In genomic region chr18:55778731-55779460, GRCh38 we compare ENCODE assay signal across 8 cellular contexts.
A peak's percentile ranks its signal among the peaks of the same experiment; 100 is the strongest.
DNase-seq lines count a peak whose midpoint lies in the region; ATAC-seq and TF ChIP-seq lines count a peak whose summit lies in the region.

No MANE protein-coding gene starts in this region.

- H3K36me3 ChIP-seq in BJ (ENCODE audit: control insufficient read depth, insufficient read depth, low read length) (no peaks in the 10 kb centered on the region), parathyroid adenoma (ENCODE audit: control insufficient read depth, insufficient read depth, low read length) (no peaks in the 10 kb centered on the region)

- H3K4me1 Mint-ChIP-seq in activated CD4-positive, alpha-beta memory T cell treated with anti-CD3 and anti-CD28 coated beads, Interleukin-2, amount 10 ng/mL, durations not matched to agents 7 days and 5 days = peaks cover 1% of the 10 kb centered on the region

- peak overlapping the region; percentile 72 for H2AFZ ChIP-seq in parathyroid adenoma

- no peaks in the 10 kb centered on the region for H3K4me1 ChIP-seq in parathyroid adenoma

- peaks cover 38% of the 10 kb centered on the region for H3K27me3 Mint-ChIP-seq in activated CD4-positive, alpha-beta memory T cell treated with anti-CD3 and anti-CD28 coated beads, Interleukin-2, amount 10 ng/mL, durations not matched to agents 7 days and 5 days

- H3K79me2 ChIP-seq in parathyroid adenoma = no peaks in the 10 kb centered on the region

- H3K9ac ChIP-seq in parathyroid adenoma = no peak overlapping the region

- H3K36me3 Mint-ChIP-seq in activated CD4-positive, alpha-beta memory T cell treated with anti-CD3 and anti-CD28 coated beads, Interleukin-2, amount 10 ng/mL, durations not matched to agents 7 days and 5 days (ENCODE audit: low read depth) = no peaks in the 10 kb centered on the region

- H3K4me3 Mint-ChIP-seq in activated CD4-positive, alpha-beta memory T cell treated with anti-CD3 and anti-CD28 coated beads, Interleukin-2, amount 10 ng/mL, durations not matched to agents 7 days and 5 days = no peak overlapping the region

- H3K27me3 ChIP-seq in BJ (ENCODE audit: control insufficient read depth, insufficient read depth, low read length) (no peaks in the 10 kb centered on the region), parathyroid adenoma (ENCODE audit: control insufficient read depth, insufficient read depth, low read length) (no peaks in the 10 kb centered on the region)

- no peaks in the 10 kb centered on the region for H3K9me3 Mint-ChIP-seq in activated CD4-positive, alpha-beta memory T cell treated with anti-CD3 and anti-CD28 coated beads, Interleukin-2, amount 10 ng/mL, durations not matched to agents 7 days and 5 days

- H3K27ac Mint-ChIP-seq in activated CD4-positive, alpha-beta memory T cell treated with anti-CD3 and anti-CD28 coated beads, Interleukin-2, amount 10 ng/mL, durations not matched to agents 7 days and 5 days = no peak overlapping the region

- ATAC-seq in HG02870 (IDR thresholded peaks at IDR 0.05; ENCODE audit: unreplicated experiment) = peak; percentile 42
- no peak for ATAC-seq in GM19467 (IDR thresholded peaks at IDR 0.05; ENCODE audit: unreplicated experiment)

- H3K4me3 ChIP-seq in BJ (ENCODE audit: low read depth, low read length) (peak overlapping the region; percentile 73), fibroblast of villous mesenchyme (ENCODE audit: low read depth, low read length) (peak overlapping the region; percentile 73), parathyroid adenoma (ENCODE audit: low read depth, low read length) (peak overlapping the region; percentile 45)

- TF ChIP-seq CTCF in BJ (IDR thresholded peaks at IDR 0.05; ENCODE audit: insufficient read depth, low read depth, low read length) (no peak), fibroblast of villous mesenchyme (IDR thresholded peaks at IDR 0.05; ENCODE audit: insufficient read depth, low read depth, low read length) (no peak), parathyroid adenoma (IDR thresholded peaks at IDR 0.05) (no peak)

- CTCF ChIA-PET in BJ (lab: Yijun Ruan, JAX) = interaction anchor here (0.6 to 3.2 kb wide), 8 partner anchors 10 to 683 kb away, joined by 3 to 15 read pairs (median 3); no protein-coding TSS in a partner anchor
- CTCF ChIA-PET in activated CD4-positive, alpha-beta memory T cell treated with anti-CD3 and anti-CD28 coated beads, Interleukin-2, amount 10 ng/mL, durations not matched to agents 7 days and 5 days (lab: Charles Lee) = no interaction called here

- POLR2A ChIA-PET in BJ (lab: Charles Lee) = interaction anchor here (0.7 kb wide), 1 partner anchor 10 kb away, joined by 3 read pairs; no protein-coding TSS in a partner anchor
- POLR2A ChIA-PET in activated CD4-positive, alpha-beta memory T cell treated with anti-CD3 and anti-CD28 coated beads, Interleukin-2, amount 10 ng/mL, durations not matched to agents 7 days and 5 days (lab: Charles Lee) = no interaction called here

- DNase-seq in BJ (ENCODE audit: low read depth) (no peak), SKM-1 (lab: John Stamatoyannopoulos, UW; ENCODE audit: unreplicated experiment) (peak; percentile 72), fibroblast of villous mesenchyme (ENCODE audit: low read depth) (peak; percentile 34), NCI-H2029 (lab: John Stamatoyannopoulos, UW) (no peak)
- DNase-seq in activated CD4-positive, alpha-beta memory T cell treated with anti-CD3 and anti-CD28 coated beads, Interleukin-2, amount 10 ng/mL, durations not matched to agents 7 days and 5 days = no peak

- H3K9me3 ChIP-seq in parathyroid adenoma (ENCODE audit: control insufficient read depth, low read length) = no peaks in the 10 kb centered on the region

- peak overlapping the region; percentile 34 for H3K27ac ChIP-seq in parathyroid adenoma

- peak overlapping the region; percentile 69 for H3K4me2 ChIP-seq in parathyroid adenoma (ENCODE audit: low read length)

Comparison
In these comparisons a context has a peak if more than half of its experiments do, and no peak if none do; other contexts are left out.
1. DNase-seq: peak in SKM-1 (single experiment) and fibroblast of villous mesenchyme (single experiment); none in BJ (single experiment), activated CD4-positive, alpha-beta memory T cell treated with anti-CD3 and anti-CD28 coated beads, Interleukin-2, amount 10 ng/mL, durations not matched to agents 7 days and 5 days (single experiment) and NCI-H2029 (single experiment).
2. Peak in every context shown above with its lines, with median percentiles within 50 percentile points of each other: H3K4me3 ChIP-seq.